13 cellular contexts compared by ENCODE assay signal in genomic region chr14:91048256-91048655, GRCh38.
"Had no signal": no experiment of that assay in that cellular context is flagged by ENCODE, and none has a peak within 500 bp of the region (broad histone marks: within the 10 kb centered on the region; RNA-seq: fewer than 3 reads in every experiment).

No MANE protein-coding gene starts in this region.

- H3K4me3 ChIP-seq: sigmoid colon, spleen, thyroid gland, uterus had no signal

- H3K27me3 Mint-ChIP-seq: activated naive CD4-positive, alpha-beta T cell treated with anti-CD3 and anti-CD28 coated beads, Interleukin-2, amount 10 ng/mL, durations not matched to agents 7 days and 5 days had no signal

- H3K27ac ChIP-seq: epithelial cell of prostate, parathyroid adenoma, sigmoid colon, thyroid gland, uterus had no signal

- H3K36me3 ChIP-seq: sigmoid colon, spleen, thyroid gland, uterus had no signal

- H3K27me3 ChIP-seq: sigmoid colon, spleen, thyroid gland, uterus had no signal

- H3K27ac Mint-ChIP-seq: activated naive CD4-positive, alpha-beta T cell treated with anti-CD3 and anti-CD28 coated beads, Interleukin-2, amount 10 ng/mL, durations not matched to agents 7 days and 5 days had no signal

- H3K4me3 Mint-ChIP-seq: activated naive CD4-positive, alpha-beta T cell treated with anti-CD3 and anti-CD28 coated beads, Interleukin-2, amount 10 ng/mL, durations not matched to agents 7 days and 5 days had no signal

- H3K4me1 ChIP-seq: parathyroid adenoma, uterus had no signal

- H3K9me3 Mint-ChIP-seq: activated naive CD4-positive, alpha-beta T cell treated with anti-CD3 and anti-CD28 coated beads, Interleukin-2, amount 10 ng/mL, durations not matched to agents 7 days and 5 days; activated T-helper 2 cell treated with anti-CD3 and anti-CD28 coated beads, Interferon-gamma antibody, Interleukin-2, Interleukin-4, amounts not matched to agents 10 μg/mL and 5 μg/mL and 100 μg/mL, durations not matched to agents 14 hours and 24 hours and 36 hours; immature natural killer cell had no signal

- DNase-seq: activated CD4-positive, alpha-beta T cell treated with anti-CD3 and anti-CD28 coated beads for 1 hour; activated CD4-positive, alpha-beta T cell treated with anti-CD3 and anti-CD28 coated beads, Interleukin-2, amount 50 U/mL, for 48 hours; activated naive CD4-positive, alpha-beta T cell treated with anti-CD3 and anti-CD28 coated beads, Interleukin-2, amount 10 ng/mL, durations not matched to agents 7 days and 5 days; activated T-cell treated with anti-CD3 and anti-CD28 coated beads, Interleukin-2, amount 50 U/mL, for 1 hour; dermis blood vessel endothelial cell; immature natural killer cell; sigmoid colon; spleen; thyroid gland; uterus had no signal

- H3K9me3 ChIP-seq: sigmoid colon, spleen, thyroid gland, uterus had no signal
